24 cellular contexts compared by ENCODE assay signal in the genomic region with DNA sequence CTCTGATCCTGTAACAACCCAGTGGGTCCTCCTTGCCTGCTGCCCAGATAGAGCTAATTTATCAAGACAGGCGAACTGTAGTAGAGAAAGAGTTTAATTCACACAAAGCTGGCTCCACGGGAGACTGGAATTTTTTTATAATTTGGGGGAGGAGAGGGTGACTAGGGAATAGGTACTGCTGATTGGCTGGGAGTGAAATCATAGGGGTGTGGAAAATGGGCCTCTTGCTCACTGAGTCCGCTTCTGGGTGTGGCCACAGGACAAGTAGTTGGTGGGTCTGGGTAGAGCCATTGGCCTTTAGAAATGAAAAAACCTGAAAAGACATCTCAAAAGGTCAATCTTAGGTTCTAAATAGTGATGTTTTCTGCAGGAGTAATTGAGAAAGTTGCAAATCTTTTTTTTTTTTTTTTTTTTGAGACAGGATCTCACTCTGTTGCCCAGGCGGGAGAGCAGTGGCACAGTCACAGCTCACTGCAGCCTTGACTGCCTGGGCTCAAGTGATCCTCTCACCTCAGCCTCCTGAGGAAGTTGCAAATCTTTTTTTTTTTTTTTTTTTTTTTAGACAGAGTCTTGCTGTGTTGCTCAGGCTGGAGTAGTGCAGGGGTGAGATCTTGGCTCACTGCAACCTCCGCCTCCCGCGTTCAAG. TPM values are rescaled to one million over a fixed set of nuclear protein-coding genes. Genes with fewer than 3 reads are reported as not detected.
DNase-seq lines count a peak whose midpoint lies in the region; ATAC-seq, FAIRE-seq and TF ChIP-seq lines count a peak whose summit lies in the region.
"Had no signal": no experiment of that assay in that cellular context is flagged by ENCODE, and none has a peak within 500 bp of the region (broad histone marks: within the 10 kb centered on the region; RNA-seq: fewer than 3 reads in every experiment).

No MANE protein-coding gene starts in this region.

- H3K4me1 Mint-ChIP-seq in MCF 10A (ENCODE audit: insufficient read depth, unreplicated experiment) = no peaks in the 10 kb centered on the region

- FAIRE-seq in bronchial epithelial cell (lab: Jason Lieb, UNC) (no peak), RCC 7860 (lab: Jason Lieb, UNC) (no peak)
- FAIRE-seq: A549, G401.6, H54, HTR-8/SVneo had no signal

- no peak for TF ChIP-seq EP300 in gastroesophageal sphincter (IDR thresholded peaks at IDR 0.05)

- CTCF ChIA-PET in MCF 10A (lab: Yijun Ruan, JAX) (interaction anchor here (0.6 to 2.2 kb wide), 2 partner anchors 13 to 772 kb away, joined by 3 to 11 read pairs; no protein-coding TSS in a partner anchor), mammary epithelial cell (lab: Charles Lee; ENCODE audit: low non-redundant PET) (no interaction called here), HCT116 (lab: Charles Lee) (no interaction called here)

- H3K9me3 ChIP-seq in mammary epithelial cell (replicated peaks; ENCODE audit: insufficient read depth, low read length) (no peaks in the 10 kb centered on the region), HCT116 (ENCODE audit: control insufficient read depth in 1 of 2, insufficient read depth in 1 of 2, low read depth in 1 of 2, low read length in 2 of 2) (no peaks in the 10 kb centered on the region), gastroesophageal sphincter (no peaks in the 10 kb centered on the region)
- H3K9me3 ChIP-seq: A549 had no signal

- no peaks in the 10 kb centered on the region for H3K9me3 Mint-ChIP-seq in MCF 10A (ENCODE audit: unreplicated experiment)
- H3K9me3 Mint-ChIP-seq: CD8-positive, alpha-beta T cell; HFFc6 had no signal

- no peak overlapping the region for H2AFZ ChIP-seq in mammary epithelial cell (ENCODE audit: low read depth, low read length)
- no peak overlapping the region for H2AFZ ChIP-seq in HCT116 (ENCODE audit: low read depth, low read length, poor library complexity, severe bottlenecking)
- H2AFZ ChIP-seq: GM23248 had no signal

- H3K27ac ChIP-seq in mammary epithelial cell (ENCODE audit: insufficient read depth, low read depth, low read length) = no peak overlapping the region
- H3K27ac ChIP-seq in HCT116 (ENCODE audit: low read depth, low read length) = no peak overlapping the region
- H3K27ac ChIP-seq in gastroesophageal sphincter = no peak overlapping the region
- H3K27ac ChIP-seq: 22Rv1, A549, GM23248 had no signal

- 72% methylated on average over 4 of the region's 7 CpGs for WGBS in mammary epithelial cell (ENCODE audit: low coverage, missing lambda C conversion rate)
- WGBS in gastroesophageal sphincter (ENCODE audit: low coverage in 1 of 2), 2 donors = 60 to 84% methylated on average over 2 to 5 of the region's 7 CpGs

- H3K27me3 ChIP-seq in mammary epithelial cell (ENCODE audit: insufficient read depth, low read length) (no peaks in the 10 kb centered on the region), HCT116 (ENCODE audit: insufficient read depth, low read length) (no peaks in the 10 kb centered on the region), bronchial epithelial cell (ENCODE audit: control insufficient read depth, insufficient read depth, low read length) (no peaks in the 10 kb centered on the region), gastroesophageal sphincter (no peaks in the 10 kb centered on the region)
- H3K27me3 ChIP-seq: BLaER1 treated with 17β-estradiol and CSF1 and Interleukin-3, amounts not matched to agents 10 nM and 100 nM had no signal

- in situ Hi-C loops in mammary epithelial cell (cut with MboI; ENCODE audit: low sequenced_read_pairs in 2 of 2) = no loop called here

- no peak overlapping the region for H3K4me3 ChIP-seq in mammary epithelial cell (replicated peaks in 1 of 3; ENCODE audit: insufficient read depth in 1 of 3, low read depth in 2 of 3, low read length in 3 of 3)
- no peak overlapping the region for H3K4me3 ChIP-seq in HCT116 (replicated peaks in 1 of 2; ENCODE audit: low read depth in 1 of 2, low read length in 2 of 2)
- no peak overlapping the region for H3K4me3 ChIP-seq in bronchial epithelial cell (ENCODE audit: low read depth, low read length)
- H3K4me3 ChIP-seq in gastroesophageal sphincter = no peak overlapping the region
- H3K4me3 ChIP-seq: A549; BLaER1 treated with 17β-estradiol and CSF1 and Interleukin-3, amounts not matched to agents 10 nM and 100 nM; GM23248 had no signal

- intact Hi-C loops in MCF 10A (cut with micrococcal nuclease) (no loop called here), mammary epithelial cell (cut with micrococcal nuclease) (no loop called here), HCT116 (cut with micrococcal nuclease) (no loop called here)

- H4K20me1 ChIP-seq in mammary epithelial cell (ENCODE audit: insufficient read depth, low read length) (no peaks in the 10 kb centered on the region), HCT116 (ENCODE audit: insufficient read depth) (no peaks in the 10 kb centered on the region)
- H4K20me1 ChIP-seq: BLaER1 treated with 17β-estradiol and CSF1 and Interleukin-3, amounts not matched to agents 10 nM and 100 nM had no signal

- DNase-seq in MCF 10A (ENCODE audit: unreplicated experiment) = peak; percentile 6
- DNase-seq in mammary epithelial cell = no peak
- no peak for DNase-seq in HCT116 (ENCODE audit: low read depth, low spot score)
- peak; percentile 4 for DNase-seq in bronchial epithelial cell (ENCODE audit: low read depth)
- DNase-seq in mesenteric fat pad (ENCODE audit: low spot score) = peak; percentile 5
- no peak for DNase-seq in RCC 7860 (ENCODE audit: low spot score)
- DNase-seq: Calu3; CD8-positive, alpha-beta T cell; DMS 273 treated with DMSO at 0.1 percent for 48 hours; DMS53; DND-41; GM23248; HCEC 1CT; HFFc6 had no signal

- TF ChIP-seq CTCF in MCF 10A (IDR thresholded peaks at IDR 0.05; ENCODE audit: unreplicated experiment) (no peak), mammary epithelial cell (conservative IDR thresholded peaks at IDR 0.05 in 1 of 2, IDR thresholded peaks at IDR 0.05 in 1 of 2; ENCODE audit: extremely low read depth in 1 of 2, insufficient read depth in 1 of 2, low read depth in 1 of 2, low read length in 2 of 2) (no peak), HCT116 (IDR thresholded peaks at IDR 0.05 in 2 of 3, conservative IDR thresholded peaks at IDR 0.05 in 1 of 3; ENCODE audit: borderline replicate concordance in 1 of 3, insufficient read depth in 1 of 3, low read depth in 2 of 3, low read length in 2 of 3) (no peak), bronchial epithelial cell (IDR thresholded peaks at IDR 0.05; ENCODE audit: insufficient read depth, low read length, severe bottlenecking) (no peak), gastroesophageal sphincter (IDR thresholded peaks at IDR 0.05) (no peak)

- H3K79me2 ChIP-seq in mammary epithelial cell (ENCODE audit: insufficient read depth, low read length) (no peaks in the 10 kb centered on the region), HCT116 (ENCODE audit: insufficient read depth, low read length) (no peaks in the 10 kb centered on the region)

- H3K36me3 Mint-ChIP-seq in MCF 10A (ENCODE audit: insufficient read depth, unreplicated experiment) = no peaks in the 10 kb centered on the region
- H3K36me3 Mint-ChIP-seq: CD8-positive, alpha-beta T cell had no signal

- TF ChIP-seq POLR2A in HCT116 (IDR thresholded peaks at IDR 0.05; ENCODE audit: borderline replicate concordance, extremely low read depth, insufficient read depth, insufficient read length) = no peak
- no peak for TF ChIP-seq POLR2A in gastroesophageal sphincter (IDR thresholded peaks at IDR 0.05)

- peak; percentile 53; the same call in 1 of the 2 replicates for ATAC-seq in HCT116
- no peak for ATAC-seq in gastroesophageal sphincter
- no peak for ATAC-seq in GM18870 (IDR thresholded peaks at IDR 0.05; ENCODE audit: unreplicated experiment)
- ATAC-seq: CD8-positive, alpha-beta T cell had no signal

- no peaks in the 10 kb centered on the region for H3K36me3 ChIP-seq in mammary epithelial cell (ENCODE audit: insufficient read depth, low read length)
- no peaks in the 10 kb centered on the region for H3K36me3 ChIP-seq in HCT116 (ENCODE audit: control insufficient read depth in 1 of 2, insufficient read depth in 2 of 2, low read length in 2 of 2)
- no peaks in the 10 kb centered on the region for H3K36me3 ChIP-seq in bronchial epithelial cell (ENCODE audit: control insufficient read depth, insufficient read depth, low read length)
- H3K36me3 ChIP-seq in gastroesophageal sphincter = no peaks in the 10 kb centered on the region
- H3K36me3 ChIP-seq: BLaER1 treated with 17β-estradiol and CSF1 and Interleukin-3, amounts not matched to agents 10 nM and 100 nM had no signal

- RAD21 ChIA-PET in HCT116 (lab: Charles Lee; ENCODE audit: low non-redundant PET in 1 of 2, low total read pairs in 2 of 2, uncharacterized antibody in 2 of 2, unreplicated experiment in 2 of 2) = no interaction called here

- no peaks in the 10 kb centered on the region for H3K9me2 ChIP-seq in HCT116 (ENCODE audit: insufficient read depth)

- POLR2A ChIA-PET in MCF 10A (lab: Yijun Ruan, JAX) = no interaction called here
- POLR2A ChIA-PET in HCT116 (lab: Charles Lee) = interaction anchor here (0.7 kb wide), 1 partner anchor 497 kb away, joined by 3 read pairs; no protein-coding TSS in a partner anchor

- H3K27me3 Mint-ChIP-seq in MCF 10A (ENCODE audit: insufficient read depth, unreplicated experiment) = no peaks in the 10 kb centered on the region
- H3K27me3 Mint-ChIP-seq: IgD-negative memory B cell had no signal

- no peak overlapping the region for H3K4me2 ChIP-seq in mammary epithelial cell (ENCODE audit: insufficient read depth, low read depth, low read length)
- H3K4me2 ChIP-seq in HCT116 (ENCODE audit: low read length) = no peak overlapping the region
- H3K4me2 ChIP-seq: A549 had no signal

- H3K4me1 ChIP-seq in mammary epithelial cell (ENCODE audit: insufficient read depth, low read length) = no peaks in the 10 kb centered on the region
- H3K4me1 ChIP-seq in HCT116 (ENCODE audit: control insufficient read depth in 1 of 2, insufficient read depth in 2 of 2, low read length in 2 of 2) = no peaks in the 10 kb centered on the region
- no peaks in the 10 kb centered on the region for H3K4me1 ChIP-seq in gastroesophageal sphincter
- H3K4me1 ChIP-seq: A549 had no signal

- H3K27ac Mint-ChIP-seq in MCF 10A (ENCODE audit: low read depth, unreplicated experiment) = no peak overlapping the region
- H3K27ac Mint-ChIP-seq: B cell; CD8-positive, alpha-beta T cell; HFFc6 had no signal

- dilution Hi-C loops in mammary epithelial cell (cut with HindIII; ENCODE audit: low sequenced_read_pairs) = no loop called here

- no peak overlapping the region for H3K9ac ChIP-seq in mammary epithelial cell (ENCODE audit: insufficient read depth, low read length)
- no peak overlapping the region for H3K9ac ChIP-seq in HCT116 (ENCODE audit: low read length)
- H3K9ac ChIP-seq: BLaER1 treated with 17β-estradiol and CSF1 and Interleukin-3, amounts not matched to agents 10 nM and 100 nM; GM23248 had no signal

- no TSS peak for BruUV-seq in MCF 10A (replicated peaks; lab: Mats Ljungman, UMichigan)
- BruUV-seq in mammary epithelial cell (replicated peaks; lab: Mats Ljungman, UMichigan) = no TSS peak
- BruUV-seq in HCT116 (replicated peaks; lab: Mats Ljungman, UMichigan) = no TSS peak

- TF ChIP-seq RAD21 in HCT116 (IDR thresholded peaks at IDR 0.05; ENCODE audit: low read depth) = no peak

- H3K4me3 Mint-ChIP-seq in MCF 10A (ENCODE audit: unreplicated experiment) = no peak overlapping the region
- H3K4me3 Mint-ChIP-seq: B cell; CD8-positive, alpha-beta T cell; HFFc6 had no signal

RNA-seq across cellular contexts. Expression of gene UGGT1, which starts 14.4 kb away (rescaled TPM):
- total RNA-seq in MCF 10A (2022) = 80.3 and 102 TPM in 2 replicates
- total RNA-seq in mammary epithelial cell = 10 to 100 TPM; 59.8 to 66.2 TPM
- 26.6 TPM for polyA plus RNA-seq in mammary epithelial cell
- polyA minus RNA-seq in mammary epithelial cell = 51.4 TPM
- total RNA-seq in HCT116 (2021; ENCODE audit: unreplicated experiment) = 51.8 TPM
- 13.1 and 19.0 TPM in 2 replicates for polyA plus RNA-seq in HCT116 (2012)
- 41.2 and 49.8 TPM in 2 replicates for total RNA-seq in bronchial epithelial cell
- 50.3 TPM for total RNA-seq in mesenteric fat pad
- total RNA-seq in gastroesophageal sphincter = 10 to 100 TPM; 35.5 to 55.4 (median 43.4) TPM

RNA-seq across cellular contexts. Expression of gene SAP130, which starts 48.7 kb away (rescaled TPM):
- total RNA-seq in MCF 10A (2022) (18.8 and 23.5 TPM in 2 replicates), mammary epithelial cell (10 to 100 TPM in 1 of 2 donors, 1 to 10 TPM in 1; 8.7 to 21.9 TPM), HCT116 (2021; ENCODE audit: unreplicated experiment) (29.5 TPM), bronchial epithelial cell (1.6 and 3.6 TPM in 2 replicates), mesenteric fat pad (18.7 TPM), gastroesophageal sphincter (10 to 100 TPM in 2 of 4 donors, 1 to 10 TPM in 2; 6.9 to 13.4 (median 9.7) TPM)
- polyA plus RNA-seq in mammary epithelial cell = 12.4 TPM
- polyA minus RNA-seq in mammary epithelial cell = 17.0 TPM
- 22.3 and 23.8 TPM in 2 replicates for polyA plus RNA-seq in HCT116 (2012)

Comparison
In these comparisons a context has a peak if more than half of its experiments do, and no peak if none do; other contexts are left out.
1. DNase-seq: peak in MCF 10A (single experiment), bronchial epithelial cell (single experiment) and mesenteric fat pad (single experiment); none in mammary epithelial cell (single experiment), HCT116 (single experiment) and RCC 7860 (single experiment).